ENCODE assay signal across 26 cellular contexts in genomic region chr22:40053460-40053859, GRCh38. TPM values are rescaled to one million over a fixed set of nuclear protein-coding genes. Genes with fewer than 3 reads are reported as not detected.
A peak's percentile ranks its signal among the peaks of the same experiment; 100 is the strongest.
DNase-seq lines count a peak whose midpoint lies in the region; ATAC-seq and TF ChIP-seq lines count a peak whose summit lies in the region.
"Had no signal": no experiment of that assay in that cellular context is flagged by ENCODE, and none has a peak within 500 bp of the region (broad histone marks: within the 10 kb centered on the region; RNA-seq: fewer than 3 reads in every experiment).

No MANE protein-coding gene starts in this region.

- peak overlapping the region; percentile 39 to 58 for H3K4me3 Mint-ChIP-seq in activated T-cell treated with anti-CD3 and anti-CD28 coated beads, Interleukin-2, amount 50 U/mL, for 72 hours
- no peak overlapping the region for H3K4me3 Mint-ChIP-seq in T-cell
- H3K4me3 Mint-ChIP-seq in stimulated activated memory B cell treated with anti-CD40 and anti-IgM and Interleukin-4, amounts not matched to agents 10 μg/mL and 1 μg/mL and 100 μg/mL, for 72 hours = no peak overlapping the region
- no peak overlapping the region for H3K4me3 Mint-ChIP-seq in natural killer cell treated with Interleukin-12 subunit alpha and Interleukin-12 subunit beta and Interleukin-15 and Interleukin-18, amount 100 ng/mL, for 72 hours
- H3K4me3 Mint-ChIP-seq: brain, H9 had no signal

- H3K27me3 Mint-ChIP-seq in activated T-cell treated with anti-CD3 and anti-CD28 coated beads, Interleukin-2, amount 50 U/mL, for 72 hours (ENCODE audit: low read depth) = no peaks in the 10 kb centered on the region
- H3K27me3 Mint-ChIP-seq in T-cell = no peaks in the 10 kb centered on the region
- H3K27me3 Mint-ChIP-seq in stimulated activated memory B cell treated with anti-CD40 and anti-IgM and Interleukin-4, amounts not matched to agents 10 μg/mL and 1 μg/mL and 100 μg/mL, for 72 hours = no peaks in the 10 kb centered on the region
- H3K27me3 Mint-ChIP-seq in natural killer cell treated with Interleukin-12 subunit alpha and Interleukin-12 subunit beta and Interleukin-15 and Interleukin-18, amount 100 ng/mL, for 72 hours = no peaks in the 10 kb centered on the region

- no peak for ATAC-seq in activated T-cell treated with anti-CD3 and anti-CD28 coated beads, Interleukin-2, amount 50 U/mL, for 72 hours (replicated peaks in 1 of 2)
- no peak for ATAC-seq in T-cell (replicated peaks in 1 of 4)
- no peak for ATAC-seq in stimulated activated memory B cell treated with anti-CD40 and anti-IgM and Interleukin-4, amounts not matched to agents 10 μg/mL and 1 μg/mL and 100 μg/mL, for 72 hours
- no peak for ATAC-seq in natural killer cell treated with Interleukin-12 subunit alpha and Interleukin-12 subunit beta and Interleukin-15 and Interleukin-18, amount 100 ng/mL, for 72 hours
- ATAC-seq in omental fat pad (ENCODE audit: low FRiP score) = no peak
- ATAC-seq: activated CD4-positive, CD25-positive, alpha-beta regulatory T cell treated with anti-CD3 and anti-CD28 coated beads, Interleukin-2, amount 50 U/mL, for 24 hours; left lobe of liver had no signal

- H3K4me3 ChIP-seq in effector memory CD4-positive, alpha-beta T cell (ENCODE audit: insufficient read depth, low read depth, low read length, poor library complexity, severe bottlenecking) = no peak overlapping the region
- H3K4me3 ChIP-seq: MG63, smooth muscle cell, transverse colon had no signal

- H3K27ac Mint-ChIP-seq in activated T-cell treated with anti-CD3 and anti-CD28 coated beads, Interleukin-2, amount 50 U/mL, for 72 hours = peak overlapping the region; percentile 43
- peak overlapping the region; percentile 17 to 59 for H3K27ac Mint-ChIP-seq in T-cell
- H3K27ac Mint-ChIP-seq in stimulated activated memory B cell treated with anti-CD40 and anti-IgM and Interleukin-4, amounts not matched to agents 10 μg/mL and 1 μg/mL and 100 μg/mL, for 72 hours = peak overlapping the region; percentile 89
- H3K27ac Mint-ChIP-seq in natural killer cell treated with Interleukin-12 subunit alpha and Interleukin-12 subunit beta and Interleukin-15 and Interleukin-18, amount 100 ng/mL, for 72 hours = peak overlapping the region in 1 of 2 donors; percentile 34
- H3K27ac Mint-ChIP-seq: brain, H9 had no signal

- H3K36me3 Mint-ChIP-seq in activated T-cell treated with anti-CD3 and anti-CD28 coated beads, Interleukin-2, amount 50 U/mL, for 72 hours (ENCODE audit: insufficient read depth in 2 of 2) = peaks cover 0 to 4% of the 10 kb centered on the region in 2 donors
- peaks cover 3% of the 10 kb centered on the region for H3K36me3 Mint-ChIP-seq in T-cell
- peaks cover 5% of the 10 kb centered on the region for H3K36me3 Mint-ChIP-seq in stimulated activated memory B cell treated with anti-CD40 and anti-IgM and Interleukin-4, amounts not matched to agents 10 μg/mL and 1 μg/mL and 100 μg/mL, for 72 hours
- H3K36me3 Mint-ChIP-seq in natural killer cell treated with Interleukin-12 subunit alpha and Interleukin-12 subunit beta and Interleukin-15 and Interleukin-18, amount 100 ng/mL, for 72 hours = no peaks in the 10 kb centered on the region
- H3K36me3 Mint-ChIP-seq: brain had no signal

- H3K27me3 ChIP-seq in effector memory CD4-positive, alpha-beta T cell (replicated peaks; ENCODE audit: control insufficient read depth, insufficient read depth, low read length, poor library complexity, severe bottlenecking) = no peaks in the 10 kb centered on the region
- H3K27me3 ChIP-seq: MG63, transverse colon had no signal

- peaks cover 96% of the 10 kb centered on the region for H3K4me1 Mint-ChIP-seq in activated T-cell treated with anti-CD3 and anti-CD28 coated beads, Interleukin-2, amount 50 U/mL, for 72 hours (ENCODE audit: low read depth)
- H3K4me1 Mint-ChIP-seq in T-cell = peaks cover 85 to 95% (median 87%) of the 10 kb centered on the region in 3 donors
- H3K4me1 Mint-ChIP-seq in stimulated activated memory B cell treated with anti-CD40 and anti-IgM and Interleukin-4, amounts not matched to agents 10 μg/mL and 1 μg/mL and 100 μg/mL, for 72 hours = peaks cover 76% of the 10 kb centered on the region
- H3K4me1 Mint-ChIP-seq in natural killer cell treated with Interleukin-12 subunit alpha and Interleukin-12 subunit beta and Interleukin-15 and Interleukin-18, amount 100 ng/mL, for 72 hours (ENCODE audit: low read depth in 2 of 2) = peaks cover 56 to 58% of the 10 kb centered on the region in 2 donors

- peaks cover 47% of the 10 kb centered on the region for H3K4me1 ChIP-seq in effector memory CD4-positive, alpha-beta T cell (ENCODE audit: control insufficient read depth, insufficient read depth, low read length, poor library complexity, severe bottlenecking)

- peak overlapping the region; percentile 12 for H3K27ac ChIP-seq in effector memory CD4-positive, alpha-beta T cell (ENCODE audit: insufficient read depth, low read length, poor library complexity, severe bottlenecking)
- H3K27ac ChIP-seq: transverse colon had no signal

- H3K9me3 ChIP-seq in effector memory CD4-positive, alpha-beta T cell (ENCODE audit: control insufficient read depth, low read length) = no peaks in the 10 kb centered on the region
- H3K9me3 ChIP-seq: MG63, transverse colon had no signal

- DNase-seq in activated T-cell treated with anti-CD3 and anti-CD28 coated beads, Interleukin-2, amount 50 U/mL, for 72 hours = no peak
- no peak for DNase-seq in activated T-cell treated with anti-CD3 and anti-CD28 coated beads, Interleukin-2, amount 50 U/mL, for 48 hours
- no peak for DNase-seq in T-cell
- DNase-seq in effector memory CD4-positive, alpha-beta T cell = no peak
- no peak for DNase-seq in natural killer cell treated with Interleukin-12 subunit alpha and Interleukin-12 subunit beta and Interleukin-15 and Interleukin-18, amount 100 ng/mL, for 72 hours (ENCODE audit: low spot score)
- DNase-seq in SKM-1 (lab: John Stamatoyannopoulos, UW; ENCODE audit: unreplicated experiment) = no peak
- DNase-seq in omental fat pad (ENCODE audit: low spot score) = no peak
- DNase-seq: activated CD8-positive, alpha-beta memory T cell treated with anti-CD3 and anti-CD28 coated beads for 24 hours; cerebellar nuclear complex; H9; mesendoderm; MG63; NCI-H2081; NCI-H345; retina; stimulated activated CD4-positive, alpha-beta T cell treated with anti-CD3 and anti-CD28 coated beads, Interleukin-1b, Interleukin-23, amount 100 ng/mL, for 48 hours; stimulated activated CD8-positive, alpha-beta memory T cell treated with anti-CD3 and anti-CD28 coated beads, Interleukin-4, amount 100 ng/mL, for 48 hours; transverse colon had no signal

- peaks cover 0 to 2% of the 10 kb centered on the region in 2 donors for H3K9me3 Mint-ChIP-seq in activated T-cell treated with anti-CD3 and anti-CD28 coated beads, Interleukin-2, amount 50 U/mL, for 72 hours
- no peaks in the 10 kb centered on the region for H3K9me3 Mint-ChIP-seq in T-cell
- no peaks in the 10 kb centered on the region for H3K9me3 Mint-ChIP-seq in stimulated activated memory B cell treated with anti-CD40 and anti-IgM and Interleukin-4, amounts not matched to agents 10 μg/mL and 1 μg/mL and 100 μg/mL, for 72 hours
- no peaks in the 10 kb centered on the region for H3K9me3 Mint-ChIP-seq in natural killer cell treated with Interleukin-12 subunit alpha and Interleukin-12 subunit beta and Interleukin-15 and Interleukin-18, amount 100 ng/mL, for 72 hours
- H3K9me3 Mint-ChIP-seq: brain, H9 had no signal

- TF ChIP-seq CTCF in omental fat pad (IDR thresholded peaks at IDR 0.05) = no peak

- H3K36me3 ChIP-seq in effector memory CD4-positive, alpha-beta T cell (ENCODE audit: control insufficient read depth, insufficient read depth, low read length) = no peaks in the 10 kb centered on the region
- H3K36me3 ChIP-seq: MG63, transverse colon had no signal

- CTCF ChIA-PET in T-cell (lab: Charles Lee) = interaction anchor here in 1 of 2 donors (0.8 kb wide), 1 partner anchor 14 kb away, joined by 3 read pairs; no protein-coding TSS in a partner anchor

- POLR2A ChIA-PET in T-cell (lab: Charles Lee) = no interaction called here

RNA-seq across cellular contexts. Expression of gene FAM83F, which starts 58.7 kb away (rescaled TPM):
- under 1 TPM; 0.81 to 0.89 TPM for total RNA-seq in activated T-cell treated with anti-CD3 and anti-CD28 coated beads, Interleukin-2, amount 50 U/mL, for 72 hours
- total RNA-seq in T-cell (1 to 10 TPM in 2 of 5 donors, under 1 TPM in 3; 0.26 to 4.9 (median 0.79) TPM), omental fat pad (under 1 TPM; 0.37 to 0.84 (median 0.57) TPM)
- under 1 TPM in 1 of 2 donors, not detected in 1; 0.39 TPM for total RNA-seq in natural killer cell treated with Interleukin-12 subunit alpha and Interleukin-12 subunit beta and Interleukin-15 and Interleukin-18, amount 100 ng/mL, for 72 hours
- total RNA-seq: A673, endothelial cell of umbilical vein, osteocyte had no signal

Comparison
In these comparisons a context has a peak if more than half of its experiments do, and no peak if none do; other contexts are left out.
1. H3K4me3 Mint-ChIP-seq: peak in activated T-cell treated with anti-CD3 and anti-CD28 coated beads, Interleukin-2, amount 50 U/mL, for 72 hours (2 of 2); none in T-cell (0 of 3), stimulated activated memory B cell treated with anti-CD40 and anti-IgM and Interleukin-4, amounts not matched to agents 10 μg/mL and 1 μg/mL and 100 μg/mL, for 72 hours (single experiment) and natural killer cell treated with Interleukin-12 subunit alpha and Interleukin-12 subunit beta and Interleukin-15 and Interleukin-18, amount 100 ng/mL, for 72 hours (single experiment).